1 cellular context compared by ENCODE assay signal in the genomic region with DNA sequence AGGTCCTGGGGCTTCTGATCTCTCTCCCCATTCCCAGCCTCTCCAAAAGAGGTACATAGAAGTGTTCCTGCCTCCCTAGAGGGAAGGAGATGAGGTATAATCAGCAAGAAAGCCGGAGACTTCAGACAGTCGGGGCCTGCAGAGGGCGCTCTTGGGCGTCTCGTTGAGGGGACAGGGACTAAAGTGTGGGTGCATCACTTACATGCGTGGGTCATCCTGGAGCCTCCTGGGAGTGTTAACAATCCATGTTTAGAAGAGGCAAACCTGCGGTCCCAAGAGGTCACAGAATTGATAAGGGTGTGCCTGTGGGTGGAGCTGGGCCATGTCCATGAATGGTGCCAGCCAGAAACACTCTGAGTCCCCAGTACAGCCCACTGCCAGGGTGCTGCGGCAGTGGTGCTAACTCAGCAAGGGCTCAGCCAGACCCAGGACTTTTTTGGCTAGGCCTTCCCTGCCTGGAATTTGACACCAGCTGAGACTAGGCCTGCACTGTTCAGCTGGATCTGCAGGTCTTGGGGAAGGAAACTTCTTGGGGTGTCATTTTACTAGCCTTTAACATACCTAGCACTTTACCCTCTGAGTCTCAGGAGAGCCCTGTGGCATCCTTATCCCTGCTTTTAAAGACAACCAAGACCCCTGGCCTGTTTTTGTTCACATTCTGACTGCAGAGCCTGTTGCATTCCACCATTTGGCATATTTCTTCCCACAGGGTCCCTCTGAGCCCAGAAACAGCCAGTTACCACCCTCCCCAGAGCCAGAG.
A peak's percentile ranks its signal among the peaks of the same experiment; 100 is the strongest.
TF ChIP-seq lines count a peak whose summit lies in the region.

No MANE protein-coding gene starts in this region.

TF ChIP-seq in IMR-90, 13 proteins besides CTCF, POLR2A, EP300 and RAD21:
- TF ChIP-seq USF2 (IDR thresholded peaks at IDR 0.05; ENCODE audit: low read depth, low read length) (no peak), SMC3 (IDR thresholded peaks at IDR 0.05; ENCODE audit: low read depth, low read length) (peak; percentile 10; the same call in 1 of the 2 replicates)
